26 cellular contexts compared by ENCODE assay signal in the genomic region with DNA sequence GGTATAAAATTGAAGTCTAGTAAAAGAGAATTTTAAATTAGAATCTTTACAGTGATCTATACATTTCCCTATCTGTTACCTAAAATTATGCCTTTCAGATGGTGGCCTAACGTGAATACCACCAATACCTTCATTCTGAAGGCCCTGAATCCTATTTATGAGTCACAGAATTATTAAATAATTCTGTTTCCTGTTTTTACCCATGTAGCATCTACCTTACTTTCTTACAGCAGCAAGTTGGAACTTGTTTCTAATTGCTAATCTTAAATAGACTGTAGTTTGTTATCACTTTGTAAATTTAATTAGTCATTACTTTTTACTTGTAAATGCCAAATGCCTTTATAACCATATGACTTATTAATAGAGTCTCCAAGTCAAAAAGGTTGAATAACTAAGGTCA.
DNase-seq lines count a peak whose midpoint lies in the region; ATAC-seq, FAIRE-seq and TF ChIP-seq lines count a peak whose summit lies in the region.
"Had no signal": no experiment of that assay in that cellular context is flagged by ENCODE, and none has a peak within 500 bp of the region (broad histone marks: within the 10 kb centered on the region; RNA-seq: fewer than 3 reads in every experiment).

No MANE protein-coding gene starts in this region.

- H3K4me3 ChIP-seq in ACC112 (ENCODE audit: low read depth, low read length) (no peak overlapping the region), PC-3 (ENCODE audit: low read length) (no peak overlapping the region), keratinocyte (ENCODE audit: control insufficient read depth in 2 of 3, extremely low read depth in 1 of 3, insufficient read depth in 2 of 3, low read depth in 1 of 3, low read length in 3 of 3) (no peak overlapping the region), aorta (ENCODE audit: low read length in 2 of 2) (no peak overlapping the region), gastroesophageal sphincter (no peak overlapping the region)
- H3K4me3 ChIP-seq: BLaER1, GM23338, HAP-1, Peyer's patch, SJSA1 had no signal

- no peaks in the 10 kb centered on the region for H3K9me3 ChIP-seq in PC-3 (ENCODE audit: low read length)
- H3K9me3 ChIP-seq in keratinocyte (ENCODE audit: control insufficient read depth, low read depth, low read length) = no peaks in the 10 kb centered on the region
- H3K9me3 ChIP-seq in aorta (ENCODE audit: control insufficient read depth, low read length) = no peaks in the 10 kb centered on the region
- H3K9me3 ChIP-seq in gastroesophageal sphincter = no peaks in the 10 kb centered on the region
- H3K9me3 ChIP-seq: BLaER1, Caco-2, HAP-1, Peyer's patch, SJSA1 had no signal

- dilution Hi-C loops in keratinocyte (cut with MboI; ENCODE audit: extremely low pct_ligation_motif_present, low sequenced_read_pairs) = no loop called here

- DNase-seq in PC-3 (no peak), keratinocyte (ENCODE audit: low read depth, low spot score) (no peak), head of caudate nucleus (no peak), aorta (no peak)
- DNase-seq in stimulated activated CD4-positive, alpha-beta T cell treated with anti-CD3 and anti-CD28 coated beads, Interleukin-15, amount 100 ng/mL, for 24 hours = no peak
- DNase-seq: Caco-2; CD4-positive, alpha-beta memory T cell; IMR-90; MV-4-11; NCI-H1694 treated with DMSO at 0.1 percent for 48 hours; NCI-H2081 treated with DMSO at 0.1 percent for 48 hours; NCI-H2171 treated with DMSO at 0.1 percent for 48 hours; NCI-H524 treated with DMSO at 0.1 percent for 48 hours; NCI-H82; Peyer's patch had no signal

- POLR2A ChIA-PET in PC-3 (lab: Charles Lee; ENCODE audit: unreplicated experiment) = interaction anchor here (0.7 kb wide), 1 partner anchor 563 kb away, joined by 3 read pairs; no protein-coding TSS in a partner anchor

- H3K4me2 ChIP-seq in PC-3 (ENCODE audit: low read length) (no peak overlapping the region), keratinocyte (ENCODE audit: control insufficient read depth, extremely low read depth, insufficient read depth, low read depth, low read length) (peak overlapping the region; percentile 3)
- H3K4me2 ChIP-seq: BLaER1, GM23338, KMS-11 had no signal

- no peaks in the 10 kb centered on the region for H3K27me3 ChIP-seq in ACC112 (ENCODE audit: insufficient read depth, low read length)
- H3K27me3 ChIP-seq in PC-3 (ENCODE audit: low read length) = no peaks in the 10 kb centered on the region
- no peaks in the 10 kb centered on the region for H3K27me3 ChIP-seq in keratinocyte (ENCODE audit: control insufficient read depth, extremely low read depth, insufficient read depth, low read length)
- no peaks in the 10 kb centered on the region for H3K27me3 ChIP-seq in aorta (ENCODE audit: control insufficient read depth in 1 of 2, insufficient read depth in 2 of 2, low read length in 1 of 2)
- no peaks in the 10 kb centered on the region for H3K27me3 ChIP-seq in gastroesophageal sphincter
- H3K27me3 ChIP-seq: BLaER1, Peyer's patch, SJSA1 had no signal

- H3K36me3 ChIP-seq in ACC112 (ENCODE audit: insufficient read depth, low read length) (no peaks in the 10 kb centered on the region), PC-3 (ENCODE audit: low read depth, low read length) (no peaks in the 10 kb centered on the region), keratinocyte (ENCODE audit: control insufficient read depth in 2 of 2, extremely low read depth in 1 of 2, insufficient read depth in 2 of 2, low read length in 2 of 2) (no peaks in the 10 kb centered on the region), aorta (ENCODE audit: control insufficient read depth in 1 of 2, insufficient read depth in 2 of 2, low read length in 1 of 2) (no peaks in the 10 kb centered on the region), gastroesophageal sphincter (no peaks in the 10 kb centered on the region)
- H3K36me3 ChIP-seq: BLaER1, HAP-1, Peyer's patch, SJSA1 had no signal

- intact Hi-C loops in PC-3 (cut with micrococcal nuclease) (no loop called here), head of caudate nucleus (cut with DNase I) (no loop called here), aorta (cut with DNase I) (no loop called here)

- no peak for TF ChIP-seq POLR2A in gastroesophageal sphincter (IDR thresholded peaks at IDR 0.05)

- no peak for TF ChIP-seq EP300 in gastroesophageal sphincter (IDR thresholded peaks at IDR 0.05)

- ATAC-seq in PC-3 = no peak
- ATAC-seq in aorta (ENCODE audit: low FRiP score) = no peak
- no peak for ATAC-seq in gastroesophageal sphincter
- ATAC-seq: GM23338, Right ventricle myocardium inferior had no signal

- H3F3A ChIP-seq in PC-3 (ENCODE audit: low read length, unreplicated experiment) = no peaks in the 10 kb centered on the region

- no peaks in the 10 kb centered on the region for H4K20me1 ChIP-seq in PC-3 (ENCODE audit: low read length)
- H4K20me1 ChIP-seq in keratinocyte (ENCODE audit: control insufficient read depth, extremely low read depth, insufficient read depth, low read length) = no peaks in the 10 kb centered on the region
- H4K20me1 ChIP-seq: BLaER1 had no signal

- H3K9me2 ChIP-seq in PC-3 (replicated peaks; ENCODE audit: low read length) = no peaks in the 10 kb centered on the region

- peaks cover 3% of the 10 kb centered on the region for H3K9me1 ChIP-seq in keratinocyte (ENCODE audit: control insufficient read depth, extremely low read depth, insufficient read depth, low read length)

- H3K79me2 ChIP-seq in ACC112 (ENCODE audit: control insufficient read depth, insufficient read depth, low read length, unreplicated experiment) = no peaks in the 10 kb centered on the region
- H3K79me2 ChIP-seq in PC-3 (ENCODE audit: low read length) = no peaks in the 10 kb centered on the region
- H3K79me2 ChIP-seq in keratinocyte (ENCODE audit: control insufficient read depth, insufficient read depth, low read length) = peaks cover 7% of the 10 kb centered on the region

- CTCF ChIA-PET in PC-3 (lab: Charles Lee) = no interaction called here

- TF ChIP-seq CTCF in PC-3 (conservative IDR thresholded peaks at IDR 0.05; ENCODE audit: low read depth, low read length) = no peak
- no peak for TF ChIP-seq CTCF in keratinocyte (optimal IDR thresholded peaks at IDR 0.05 in 1 of 3, IDR thresholded peaks at IDR 0.05 in 1 of 3, conservative IDR thresholded peaks at IDR 0.05 in 1 of 3; ENCODE audit: extremely low read depth in 1 of 3, insufficient read depth in 2 of 3, low read length in 3 of 3)
- no peak for TF ChIP-seq CTCF in gastroesophageal sphincter (IDR thresholded peaks at IDR 0.05)

- FAIRE-seq in endometrium (lab: Jason Lieb, UNC) (peak; percentile 55), keratinocyte (lab: Jason Lieb, UNC) (peak; percentile 17)
- FAIRE-seq: G401.6, GM18507 had no signal

- WGBS in aorta, 2 donors = 94% methylated on average over 1 of the region's 1 CpG
- WGBS in gastroesophageal sphincter (ENCODE audit: low coverage in 1 of 2), 2 donors = 78 to 90% methylated on average over 1 of the region's 1 CpG

- no TSS peak for BruUV-seq in PC-3 (replicated peaks; lab: Mats Ljungman, UMichigan)

- H3K27ac ChIP-seq in ACC112 (ENCODE audit: low read depth, low read length) (peak overlapping the region; percentile 93; the same call in 1 of the 2 replicates), PC-3 (ENCODE audit: low read length) (peak overlapping the region; percentile 98), keratinocyte (ENCODE audit: control insufficient read depth, insufficient read depth, low read length) (peak overlapping the region; percentile 95), aorta (ENCODE audit: low read depth in 1 of 2, low read length in 2 of 2) (no peak overlapping the region), gastroesophageal sphincter (no peak overlapping the region)
- H3K27ac ChIP-seq: BLaER1, KMS-11, Peyer's patch had no signal

- H3K9ac ChIP-seq in PC-3 (ENCODE audit: low read length) (no peak overlapping the region), keratinocyte (ENCODE audit: control insufficient read depth, extremely low read depth, insufficient read depth, low read length) (no peak overlapping the region)
- H3K9ac ChIP-seq: BLaER1, KMS-11 had no signal

- H2AFZ ChIP-seq in ACC112 (ENCODE audit: low read length, unreplicated experiment) (no peak overlapping the region), PC-3 (ENCODE audit: low read length) (no peak overlapping the region), keratinocyte (ENCODE audit: control insufficient read depth, low read length) (no peak overlapping the region)

- H3K4me1 ChIP-seq in ACC112 (ENCODE audit: control insufficient read depth, insufficient read depth, low read length, unreplicated experiment) = peaks cover 31% of the 10 kb centered on the region
- H3K4me1 ChIP-seq in PC-3 (ENCODE audit: insufficient read depth, low read length) = peaks cover 53% of the 10 kb centered on the region
- H3K4me1 ChIP-seq in keratinocyte (ENCODE audit: control insufficient read depth, extremely low read depth, insufficient read depth, low read length) = peaks cover 39% of the 10 kb centered on the region
- peaks cover 0 to 2% of the 10 kb centered on the region in 2 donors for H3K4me1 ChIP-seq in aorta (ENCODE audit: control insufficient read depth in 1 of 2, insufficient read depth in 2 of 2, low read length in 2 of 2)
- H3K4me1 ChIP-seq in gastroesophageal sphincter = no peaks in the 10 kb centered on the region
- H3K4me1 ChIP-seq: BLaER1, HAP-1 had no signal

Comparison
In these comparisons a context has a peak if more than half of its experiments do, and no peak if none do; other contexts are left out.
1. H3K27ac ChIP-seq: peak in ACC112 (single experiment), PC-3 (single experiment) and keratinocyte (single experiment); none in aorta (0 of 2) and gastroesophageal sphincter (0 of 4).